ENCODE assay signal across 17 cellular contexts in the genomic region with DNA sequence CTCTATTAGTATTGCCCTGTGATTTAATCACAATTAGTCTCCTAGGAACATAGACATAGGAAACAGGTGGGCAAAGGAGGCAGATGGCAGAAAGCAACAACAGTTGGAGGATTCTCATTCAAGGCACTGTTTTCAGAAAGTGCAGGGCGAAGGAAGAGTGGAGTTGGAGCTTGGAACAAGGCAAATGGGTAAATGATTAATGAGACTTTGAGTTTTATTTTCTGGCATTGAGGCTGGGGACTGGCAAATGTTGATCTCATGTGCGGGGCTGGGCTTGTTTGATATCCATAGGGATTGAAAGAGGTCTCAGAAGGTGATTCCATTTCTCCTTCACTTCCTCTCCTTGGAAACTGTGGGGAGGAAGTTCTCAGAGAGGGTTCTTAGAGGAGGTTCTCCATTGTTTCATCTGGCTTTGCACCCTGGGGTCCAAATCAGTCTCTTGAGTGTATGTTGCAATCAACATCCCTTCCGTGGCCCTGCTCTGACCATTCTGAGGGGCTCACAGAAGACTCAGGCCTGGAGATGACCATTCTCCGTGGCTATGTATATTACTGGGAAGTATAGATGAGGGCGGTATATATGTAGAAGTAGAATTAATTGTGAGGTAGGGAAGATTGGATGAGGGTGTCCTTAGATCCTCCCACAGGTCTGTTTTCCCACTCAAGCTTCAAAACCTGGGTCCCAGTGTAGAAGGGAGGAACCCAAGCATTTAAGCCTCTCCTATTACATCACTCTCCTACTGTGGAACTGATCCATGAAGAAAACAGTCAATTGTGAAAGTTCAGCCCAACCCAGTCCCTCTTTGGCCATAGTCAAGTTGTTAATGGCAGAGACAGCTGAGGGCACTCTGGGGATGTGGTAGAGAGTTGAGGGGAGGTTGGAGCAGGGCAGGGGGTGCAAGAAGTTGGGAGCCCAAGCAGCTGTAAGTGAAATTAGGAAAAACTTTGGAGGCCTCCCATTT. TPM values are rescaled to one million over a fixed set of nuclear protein-coding genes. Genes with fewer than 3 reads are reported as not detected.
DNase-seq lines count a peak whose midpoint lies in the region; ATAC-seq and TF ChIP-seq lines count a peak whose summit lies in the region.
"Had no signal": no experiment of that assay in that cellular context is flagged by ENCODE, and none has a peak within 500 bp of the region (broad histone marks: within the 10 kb centered on the region; RNA-seq: fewer than 3 reads in every experiment).

No MANE protein-coding gene starts in this region.

- H3K27me3 ChIP-seq in right lobe of liver, result no peaks in the 10 kb centered on the region
- H3K27me3 ChIP-seq: BLaER1 treated with 17β-estradiol and CSF1 and Interleukin-3, amounts not matched to agents 10 nM and 100 nM had no signal

- ATAC-seq in activated naive CD8-positive, alpha-beta T cell treated with anti-CD3 and anti-CD28 coated beads, Interleukin-2, amount 50 U/mL, for 24 hours, result no peak
- peak; percentile 74 to 90 (median 85) for ATAC-seq in right lobe of liver
- ATAC-seq in stimulated activated naive B cell treated with anti-CD40 and anti-IgM and Interleukin-4, amounts not matched to agents 10 μg/mL and 1 μg/mL and 100 μg/mL, for 72 hours (replicated peaks), result no peak
- ATAC-seq: CD8-positive, alpha-beta T cell; GM12878 had no signal

- H3K36me3 Mint-ChIP-seq in activated naive CD8-positive, alpha-beta T cell treated with anti-CD3 and anti-CD28 coated beads, Interleukin-2, amount 50 U/mL, for 24 hours (ENCODE audit: low read depth), result no peaks in the 10 kb centered on the region
- no peaks in the 10 kb centered on the region for H3K36me3 Mint-ChIP-seq in activated naive CD8-positive, alpha-beta T cell treated with anti-CD3 and anti-CD28 coated beads for 36 hours
- H3K36me3 Mint-ChIP-seq in stimulated activated naive B cell treated with anti-CD40 and anti-IgM and Interleukin-4, amounts not matched to agents 10 μg/mL and 1 μg/mL and 100 μg/mL, for 72 hours, result no peaks in the 10 kb centered on the region
- H3K36me3 Mint-ChIP-seq: CD8-positive, alpha-beta T cell had no signal

- H3K4me3 ChIP-seq in right lobe of liver, result no peak overlapping the region
- H3K4me3 ChIP-seq: BLaER1 treated with 17β-estradiol and CSF1 and Interleukin-3, amounts not matched to agents 10 nM and 100 nM; GM12878 had no signal

- no peak for TF ChIP-seq POLR2A in right lobe of liver (IDR thresholded peaks at IDR 0.05)

- no peaks in the 10 kb centered on the region for H3K36me3 ChIP-seq in right lobe of liver
- H3K36me3 ChIP-seq: BLaER1 treated with 17β-estradiol and CSF1 and Interleukin-3, amounts not matched to agents 10 nM and 100 nM had no signal

- H3K4me1 ChIP-seq in right lobe of liver, result peaks cover 0 to 15% (median 5%) of the 10 kb centered on the region in 4 donors
- H3K4me1 ChIP-seq: BLaER1 treated with 17β-estradiol and CSF1 and Interleukin-3, amounts not matched to agents 10 nM and 100 nM had no signal

- intact Hi-C loops in right lobe of liver (cut with DNase I), result no loop called here

- in situ Hi-C loops in GM13976 (cut with MboI; ENCODE audit: low sequenced_read_pairs, unreplicated experiment), result no loop called here

- DNase-seq in activated naive CD8-positive, alpha-beta T cell treated with anti-CD3 and anti-CD28 coated beads, Interleukin-2, amount 50 U/mL, for 24 hours, result no peak
- DNase-seq in activated naive CD8-positive, alpha-beta T cell treated with anti-CD3 and anti-CD28 coated beads for 36 hours, result no peak
- peak; percentile 42 for DNase-seq in islet precursor cell
- DNase-seq in right lobe of liver, result no peak
- DNase-seq in stimulated activated naive B cell treated with anti-CD40 and anti-IgM and Interleukin-4, amounts not matched to agents 10 μg/mL and 1 μg/mL and 100 μg/mL, for 72 hours, result no peak
- no peak for DNase-seq in NCI-H226
- DNase-seq in GM13976 (ENCODE audit: low spot score), result no peak
- DNase-seq: CD8-positive, alpha-beta T cell; DMS 273 treated with DMSO at 0.1 percent for 48 hours; DMS53; DND-41; EL; H9 had no signal

- peaks cover 34% of the 10 kb centered on the region for H3K27me3 Mint-ChIP-seq in activated naive CD8-positive, alpha-beta T cell treated with anti-CD3 and anti-CD28 coated beads, Interleukin-2, amount 50 U/mL, for 24 hours
- peaks cover 11% of the 10 kb centered on the region for H3K27me3 Mint-ChIP-seq in activated naive CD8-positive, alpha-beta T cell treated with anti-CD3 and anti-CD28 coated beads for 36 hours
- peaks cover 38 to 44% of the 10 kb centered on the region in 2 donors for H3K27me3 Mint-ChIP-seq in stimulated activated naive B cell treated with anti-CD40 and anti-IgM and Interleukin-4, amounts not matched to agents 10 μg/mL and 1 μg/mL and 100 μg/mL, for 72 hours

- TF ChIP-seq CTCF in right lobe of liver (IDR thresholded peaks at IDR 0.05), result no peak
- no peak for TF ChIP-seq CTCF in GM13976 (IDR thresholded peaks at IDR 0.05; ENCODE audit: borderline replicate concordance, control extremely low read depth, extremely low read depth, insufficient read depth, missing control alignments)

- H3K9me3 Mint-ChIP-seq in activated naive CD8-positive, alpha-beta T cell treated with anti-CD3 and anti-CD28 coated beads, Interleukin-2, amount 50 U/mL, for 24 hours, result no peaks in the 10 kb centered on the region
- no peaks in the 10 kb centered on the region for H3K9me3 Mint-ChIP-seq in activated naive CD8-positive, alpha-beta T cell treated with anti-CD3 and anti-CD28 coated beads for 36 hours
- H3K9me3 Mint-ChIP-seq in stimulated activated naive B cell treated with anti-CD40 and anti-IgM and Interleukin-4, amounts not matched to agents 10 μg/mL and 1 μg/mL and 100 μg/mL, for 72 hours, result peaks cover 0 to 4% of the 10 kb centered on the region in 2 donors
- H3K9me3 Mint-ChIP-seq: CD8-positive, alpha-beta T cell had no signal

- 53% methylated on average over 5 of the region's 5 CpGs for WGBS in right lobe of liver (ENCODE audit: insufficient coverage, low coverage, low lambda C conversion rate, missing lambda C conversion rate)

- H3K9me3 ChIP-seq in right lobe of liver, result no peaks in the 10 kb centered on the region

- H3K4me1 Mint-ChIP-seq in activated naive CD8-positive, alpha-beta T cell treated with anti-CD3 and anti-CD28 coated beads, Interleukin-2, amount 50 U/mL, for 24 hours, result no peaks in the 10 kb centered on the region
- H3K4me1 Mint-ChIP-seq in activated naive CD8-positive, alpha-beta T cell treated with anti-CD3 and anti-CD28 coated beads for 36 hours, result no peaks in the 10 kb centered on the region
- H3K4me1 Mint-ChIP-seq in stimulated activated naive B cell treated with anti-CD40 and anti-IgM and Interleukin-4, amounts not matched to agents 10 μg/mL and 1 μg/mL and 100 μg/mL, for 72 hours, result no peaks in the 10 kb centered on the region
- H3K4me1 Mint-ChIP-seq: B cell, IgD-negative memory B cell had no signal

- H3K27ac Mint-ChIP-seq in activated naive CD8-positive, alpha-beta T cell treated with anti-CD3 and anti-CD28 coated beads, Interleukin-2, amount 50 U/mL, for 24 hours, result peak overlapping the region; percentile 41
- H3K27ac Mint-ChIP-seq in activated naive CD8-positive, alpha-beta T cell treated with anti-CD3 and anti-CD28 coated beads for 36 hours, result no peak overlapping the region
- no peak overlapping the region for H3K27ac Mint-ChIP-seq in stimulated activated naive B cell treated with anti-CD40 and anti-IgM and Interleukin-4, amounts not matched to agents 10 μg/mL and 1 μg/mL and 100 μg/mL, for 72 hours
- H3K27ac Mint-ChIP-seq: B cell; CD8-positive, alpha-beta T cell; H9; IgD-negative memory B cell had no signal

- H3K27ac ChIP-seq in right lobe of liver, result peak overlapping the region in 1 of 3 donors; percentile 30
- H3K27ac ChIP-seq: BLaER1 treated with 17β-estradiol and CSF1 and Interleukin-3, amounts not matched to agents 10 nM and 100 nM had no signal

- H3K4me3 Mint-ChIP-seq in activated naive CD8-positive, alpha-beta T cell treated with anti-CD3 and anti-CD28 coated beads, Interleukin-2, amount 50 U/mL, for 24 hours, result no peak overlapping the region
- no peak overlapping the region for H3K4me3 Mint-ChIP-seq in activated naive CD8-positive, alpha-beta T cell treated with anti-CD3 and anti-CD28 coated beads for 36 hours
- no peak overlapping the region for H3K4me3 Mint-ChIP-seq in stimulated activated naive B cell treated with anti-CD40 and anti-IgM and Interleukin-4, amounts not matched to agents 10 μg/mL and 1 μg/mL and 100 μg/mL, for 72 hours
- H3K4me3 Mint-ChIP-seq: B cell; CD8-positive, alpha-beta T cell; H9; IgD-negative memory B cell had no signal

RNA-seq across cellular contexts. Expression of gene SRSF1, which starts 36.5 kb away (rescaled TPM):
- 100 to 1,000 TPM; 441 to 469 TPM for total RNA-seq in activated naive CD8-positive, alpha-beta T cell treated with anti-CD3 and anti-CD28 coated beads for 36 hours
- 10 to 100 TPM; 55.7 to 92.0 (median 80.0) TPM for total RNA-seq in right lobe of liver

RNA-seq across cellular contexts. Expression of gene DYNLL2, which starts 39.7 kb away (rescaled TPM):
- total RNA-seq in activated naive CD8-positive, alpha-beta T cell treated with anti-CD3 and anti-CD28 coated beads for 36 hours, result 10 to 100 TPM; 33.4 to 33.5 TPM
- 10 to 100 TPM; 13.3 to 28.7 (median 17.7) TPM for total RNA-seq in right lobe of liver

RNA-seq across cellular contexts. Expression of gene VEZF1, which starts 55.4 kb away (rescaled TPM):
- 10 to 100 TPM; 22.8 to 23.0 TPM for total RNA-seq in activated naive CD8-positive, alpha-beta T cell treated with anti-CD3 and anti-CD28 coated beads for 36 hours
- 10 to 100 TPM; 13.0 to 19.3 (median 14.6) TPM for total RNA-seq in right lobe of liver

Comparison
In these comparisons a context has a peak if more than half of its experiments do, and no peak if none do; other contexts are left out.
1. ATAC-seq: peak in right lobe of liver (4 of 4); none in activated naive CD8-positive, alpha-beta T cell treated with anti-CD3 and anti-CD28 coated beads, Interleukin-2, amount 50 U/mL, for 24 hours (single experiment) and stimulated activated naive B cell treated with anti-CD40 and anti-IgM and Interleukin-4, amounts not matched to agents 10 μg/mL and 1 μg/mL and 100 μg/mL, for 72 hours (0 of 2).
2. RNA of gene SRSF1, which starts 36.5 kb away (total RNA-seq): 441 to 469 TPM in activated naive CD8-positive, alpha-beta T cell treated with anti-CD3 and anti-CD28 coated beads for 36 hours; 55.7 to 92.0 TPM in right lobe of liver; every median in the first group is over 4 times any median in the second.